29 cellular contexts compared by ENCODE assay signal in the genomic region with DNA sequence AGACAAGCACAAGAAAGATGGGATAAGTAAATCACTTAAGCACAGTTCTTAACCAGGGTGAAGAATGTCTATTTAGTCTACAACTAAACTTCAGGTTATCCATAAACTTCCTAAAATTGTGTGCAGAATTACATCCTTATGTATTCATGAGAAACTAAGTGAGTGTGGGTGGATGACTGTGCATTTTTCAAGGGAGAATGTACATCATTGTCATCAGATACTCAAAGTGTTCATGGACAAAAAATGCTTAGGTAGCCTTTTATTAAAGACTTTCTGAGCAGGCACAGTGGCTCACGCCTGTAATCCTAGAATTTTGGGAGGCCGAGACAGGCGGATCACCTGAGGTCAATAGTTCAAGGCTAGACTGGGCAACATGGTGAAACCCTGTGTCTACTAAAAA.
"Had no signal": no experiment of that assay in that cellular context is flagged by ENCODE, and none has a peak within 500 bp of the region (broad histone marks: within the 10 kb centered on the region; RNA-seq: fewer than 3 reads in every experiment).

No MANE protein-coding gene starts in this region.

- H3K36me3 Mint-ChIP-seq: immature natural killer cell; mesothelial cell of epicardium; naive B cell; natural killer cell treated with Interleukin-12 subunit alpha and Interleukin-12 subunit beta and Interleukin-15 and Interleukin-18, amount 100 ng/mL, for 72 hours; stimulated activated effector memory CD8-positive, alpha-beta T cell treated with anti-CD3 and anti-CD28 coated beads, Interleukin-12 subunit alpha, Interleukin-12 subunit beta, amount 100 ng/mL, for 72 hours had no signal

- H3K4me1 ChIP-seq: left lung, prostate gland, spleen, suprapubic skin, tibial artery, upper lobe of right lung had no signal

- FAIRE-seq: islet of Langerhans, kidney, small intestine, urothelium cell line had no signal

- H3K27me3 Mint-ChIP-seq: naive B cell; natural killer cell treated with Interleukin-12 subunit alpha and Interleukin-12 subunit beta and Interleukin-15 and Interleukin-18, amount 100 ng/mL, for 72 hours; stimulated activated naive CD8-positive, alpha-beta T cell treated with anti-CD3 and anti-CD28 coated beads, Interleukin-15, Interleukin-2, amounts not matched to agents 100 ng/mL and 50 ng/mL, for 24 hours had no signal

- H3K36me3 ChIP-seq: left lung, ovary, prostate gland, sigmoid colon, spleen, suprapubic skin, thoracic aorta, tibial artery, upper lobe of right lung had no signal

- H3K4me3 ChIP-seq: left lung, lung, ovary, prostate gland, sigmoid colon, spleen, suprapubic skin, thoracic aorta, tibial artery, upper lobe of right lung had no signal

- H3K27ac Mint-ChIP-seq: immature natural killer cell; mesothelial cell of epicardium; naive B cell; natural killer cell treated with Interleukin-12 subunit alpha and Interleukin-12 subunit beta and Interleukin-15 and Interleukin-18, amount 100 ng/mL, for 72 hours; stimulated activated effector memory CD8-positive, alpha-beta T cell treated with anti-CD3 and anti-CD28 coated beads, Interleukin-12 subunit alpha, Interleukin-12 subunit beta, amount 100 ng/mL, for 72 hours; stimulated activated naive CD8-positive, alpha-beta T cell treated with anti-CD3 and anti-CD28 coated beads, Interleukin-15, Interleukin-2, amounts not matched to agents 100 ng/mL and 50 ng/mL, for 24 hours had no signal

- DNase-seq: hypothalamus; immature natural killer cell; kidney; left colon; left lung; mesendoderm; naive B cell; ovary; posterior cingulate gyrus; retina; right cardiac atrium; sigmoid colon; small intestine; spleen; stimulated activated CD4-positive, alpha-beta T cell treated with anti-CD3 and anti-CD28 coated beads, Interleukin-4, amount 100 ng/mL, for 24 hours; stimulated activated naive CD4-positive, alpha-beta T cell; tibial artery; trophoblast cell; upper lobe of right lung had no signal

- H3K9me3 ChIP-seq: left lung, ovary, prostate gland, sigmoid colon, thoracic aorta, tibial artery, upper lobe of right lung had no signal

- H3K27me3 ChIP-seq: left lung, ovary, sigmoid colon, spleen, suprapubic skin, tibial artery, upper lobe of right lung had no signal

- H3K27ac ChIP-seq: left lung, ovary, prostate gland, sigmoid colon, spleen, suprapubic skin, thoracic aorta, tibial artery, upper lobe of right lung had no signal

- H3K4me1 Mint-ChIP-seq: immature natural killer cell; naive B cell; stimulated activated effector memory CD8-positive, alpha-beta T cell treated with anti-CD3 and anti-CD28 coated beads, Interleukin-12 subunit alpha, Interleukin-12 subunit beta, amount 100 ng/mL, for 72 hours had no signal

- ATAC-seq: left colon; left lung; natural killer cell treated with Interleukin-12 subunit alpha and Interleukin-12 subunit beta and Interleukin-15 and Interleukin-18, amount 100 ng/mL, for 72 hours; right cardiac atrium; stimulated activated effector memory CD8-positive, alpha-beta T cell treated with anti-CD3 and anti-CD28 coated beads, Interleukin-12 subunit alpha, Interleukin-12 subunit beta, amount 100 ng/mL, for 72 hours; upper lobe of right lung had no signal

- H3K9me3 Mint-ChIP-seq: mesothelial cell of epicardium had no signal

- H3K4me3 Mint-ChIP-seq: immature natural killer cell; mesothelial cell of epicardium; natural killer cell treated with Interleukin-12 subunit alpha and Interleukin-12 subunit beta and Interleukin-15 and Interleukin-18, amount 100 ng/mL, for 72 hours; stimulated activated effector memory CD8-positive, alpha-beta T cell treated with anti-CD3 and anti-CD28 coated beads, Interleukin-12 subunit alpha, Interleukin-12 subunit beta, amount 100 ng/mL, for 72 hours; stimulated activated naive CD8-positive, alpha-beta T cell treated with anti-CD3 and anti-CD28 coated beads, Interleukin-15, Interleukin-2, amounts not matched to agents 100 ng/mL and 50 ng/mL, for 24 hours had no signal
